Comparison of ENCODE assay signal across 8 cellular contexts in genomic region chr12:49233842-49234526, GRCh38. TPM values are rescaled to one million over a fixed set of nuclear protein-coding genes. Genes with fewer than 3 reads are reported as not detected.
DNase-seq lines count a peak whose midpoint lies in the region; ATAC-seq and TF ChIP-seq lines count a peak whose summit lies in the region.

No MANE protein-coding gene starts in this region.

- CTCF ChIA-PET in activated naive CD4-positive, alpha-beta T cell treated with anti-CD3 and anti-CD28 coated beads, Interleukin-2, amount 10 ng/mL, durations not matched to agents 7 days and 5 days (lab: Charles Lee) = interaction anchor here (1.6 to 5.7 kb wide), 2 partner anchors 19 to 146 kb away, joined by 4 to 31 read pairs; no protein-coding TSS in a partner anchor

- no peak for TF ChIP-seq CTCF in astrocyte of the cerebellum (IDR thresholded peaks at IDR 0.05; ENCODE audit: low read depth, low read length, missing control alignments)

- H3K27me3 ChIP-seq in MG63 = no peaks in the 10 kb centered on the region

- in situ Hi-C loops in astrocyte of the cerebellum (cut with HindIII; ENCODE audit: low sequenced_read_pairs) = loop anchor here (5.0 to 10.0 kb wide), 3 partner anchors 33 to 169 kb away; partner anchors contain the start of genes KMT2D, RHEBL1 and TUBA1C

- H3K36me3 Mint-ChIP-seq in activated naive CD4-positive, alpha-beta T cell treated with anti-CD3 and anti-CD28 coated beads, Interleukin-2, amount 10 ng/mL, durations not matched to agents 7 days and 5 days = no peaks in the 10 kb centered on the region

- peak overlapping the region; percentile 53 for H3K4me3 Mint-ChIP-seq in activated naive CD4-positive, alpha-beta T cell treated with anti-CD3 and anti-CD28 coated beads, Interleukin-2, amount 10 ng/mL, durations not matched to agents 7 days and 5 days

- peak; percentile 47 for DNase-seq in activated naive CD4-positive, alpha-beta T cell treated with anti-CD3 and anti-CD28 coated beads, Interleukin-2, amount 10 ng/mL, durations not matched to agents 7 days and 5 days
- DNase-seq in activated naive CD4-positive, alpha-beta T cell (lab: John Stamatoyannopoulos, UW) = no peak
- peak; percentile 98 for DNase-seq in NOMO-1 treated with DMSO at 0.1 percent for 48 hours (lab: John Stamatoyannopoulos, UW; ENCODE audit: unreplicated experiment)
- DNase-seq in astrocyte of the cerebellum (ENCODE audit: low read depth) = no peak
- peak; percentile 58 for DNase-seq in left lobe of liver (ENCODE audit: low spot score)
- DNase-seq in stimulated activated CD4-positive, alpha-beta T cell treated with anti-CD3 and anti-CD28 coated beads, Interleukin-2, amount 100 ng/mL, for 24 hours = peak; percentile 18 to 27
- no peak for DNase-seq in MG63
- DNase-seq in D341Med (ENCODE audit: low spot score) = no peak

- no peaks in the 10 kb centered on the region for H3K9me3 Mint-ChIP-seq in activated naive CD4-positive, alpha-beta T cell treated with anti-CD3 and anti-CD28 coated beads, Interleukin-2, amount 10 ng/mL, durations not matched to agents 7 days and 5 days

- ATAC-seq in left lobe of liver = peak; percentile 5

- peaks cover 32% of the 10 kb centered on the region for H3K27me3 Mint-ChIP-seq in activated naive CD4-positive, alpha-beta T cell treated with anti-CD3 and anti-CD28 coated beads, Interleukin-2, amount 10 ng/mL, durations not matched to agents 7 days and 5 days

- H3K36me3 ChIP-seq in MG63 = no peaks in the 10 kb centered on the region

- peaks cover 21% of the 10 kb centered on the region for H3K4me1 Mint-ChIP-seq in activated naive CD4-positive, alpha-beta T cell treated with anti-CD3 and anti-CD28 coated beads, Interleukin-2, amount 10 ng/mL, durations not matched to agents 7 days and 5 days

- H3K4me3 ChIP-seq in astrocyte of the cerebellum (ENCODE audit: low read depth, low read length) (peak overlapping the region; percentile 20), MG63 (no peak overlapping the region)

- H3K9me3 ChIP-seq in MG63 = no peaks in the 10 kb centered on the region

- peak overlapping the region; percentile 92 for H3K27ac Mint-ChIP-seq in activated naive CD4-positive, alpha-beta T cell treated with anti-CD3 and anti-CD28 coated beads, Interleukin-2, amount 10 ng/mL, durations not matched to agents 7 days and 5 days

RNA-seq across cellular contexts. Expression of gene TUBA1C, which starts 30.9 kb away (rescaled TPM):
- total RNA-seq in left lobe of liver = 54.9 TPM
- 289 and 585 TPM in 2 replicates for total RNA-seq in MG63 (2014; rRNA removed; shearing (Covaris generic); ENCODE audit: low replicate concordance)

RNA-seq across cellular contexts. Expression of gene TUBA1A, which starts 45.1 kb away (rescaled TPM):
- total RNA-seq in left lobe of liver = 4.8 TPM
- 361 and 621 TPM in 2 replicates for total RNA-seq in MG63 (2014; rRNA removed; shearing (Covaris generic); ENCODE audit: low replicate concordance)

Comparison
In these comparisons a context has a peak if more than half of its experiments do, and no peak if none do; other contexts are left out.
1. DNase-seq: peak in activated naive CD4-positive, alpha-beta T cell treated with anti-CD3 and anti-CD28 coated beads, Interleukin-2, amount 10 ng/mL, durations not matched to agents 7 days and 5 days (single experiment), NOMO-1 treated with DMSO at 0.1 percent for 48 hours (single experiment), left lobe of liver (single experiment) and stimulated activated CD4-positive, alpha-beta T cell treated with anti-CD3 and anti-CD28 coated beads, Interleukin-2, amount 100 ng/mL, for 24 hours (2 of 2); none in activated naive CD4-positive, alpha-beta T cell (0 of 4), astrocyte of the cerebellum (single experiment), MG63 (single experiment) and D341Med (single experiment).
2. RNA of gene TUBA1A, which starts 45.1 kb away (total RNA-seq): 361 to 621 TPM in MG63; 4.8 TPM in left lobe of liver (single experiment); every median in the first group is over 10 times any median in the second.